ENCODE assay signal across 8 cellular contexts in genomic region chr14:60248697-60249314, GRCh38. TPM values are rescaled to one million over a fixed set of nuclear protein-coding genes. Genes with fewer than 3 reads are reported as not detected.
DNase-seq lines count a peak whose midpoint lies in the region; ATAC-seq and TF ChIP-seq lines count a peak whose summit lies in the region.

Gene PPM1A, plus strand, starts transcription at chr14:60249221. Its CDS starts 33,483 bp downstream, at chr14:60282704.

- H3K9me3 Mint-ChIP-seq in nephron, result no peaks in the 10 kb centered on the region

- H3K27me3 ChIP-seq in H7 (ENCODE audit: control insufficient read depth, insufficient read depth, low read length), result no peaks in the 10 kb centered on the region
- no peaks in the 10 kb centered on the region for H3K27me3 ChIP-seq in Loucy (ENCODE audit: insufficient read depth, low read length, poor library complexity, severe bottlenecking)

- H3K4me3 ChIP-seq in H7 (ENCODE audit: insufficient read depth, low read depth, low read length), result peak within 1 kb of the TSS; percentile 73
- peak within 1 kb of the TSS; percentile 77 for H3K4me3 ChIP-seq in Loucy (ENCODE audit: low read length, poor library complexity, severe bottlenecking)
- peak within 1 kb of the TSS; percentile 77 for H3K4me3 ChIP-seq in fibroblast of the aortic adventitia (ENCODE audit: low read depth, low read length)

- peaks cover 40% of the 10 kb centered on the region for H3K79me2 ChIP-seq in Loucy (ENCODE audit: insufficient read depth, low read length)

- peak; percentile 98 for DNase-seq in ELF-1 (ENCODE audit: low read depth, low spot score)
- peak; percentile 96 for DNase-seq in H7
- DNase-seq in SHP77 (lab: John Stamatoyannopoulos, UW), result peak; percentile 81 to 90
- peak; percentile 95 for DNase-seq in activated effector memory CD4-positive, alpha-beta T cell treated with Interleukin-2 at 50 U/mL for 16 hours
- DNase-seq in fibroblast of the aortic adventitia (ENCODE audit: low read depth), result peak; percentile 95
- peak; percentile 95 for DNase-seq in stimulated activated naive CD8-positive, alpha-beta T cell treated with anti-CD3 and anti-CD28 coated beads, Interleukin-15, Interleukin-2, amounts not matched to agents 100 U/mL and 50 U/mL, for 24 hours

- H3K4me3 Mint-ChIP-seq in nephron, result peak within 1 kb of the TSS; percentile 97

- peaks cover 39% of the 10 kb centered on the region for H4K20me1 ChIP-seq in Loucy (ENCODE audit: insufficient read depth, low read length, poor library complexity, severe bottlenecking)

- H2AFZ ChIP-seq in Loucy (ENCODE audit: low read length), result peak within 1 kb of the TSS; percentile 79

- H3F3A ChIP-seq in Loucy (ENCODE audit: low read depth), result no peaks in the 10 kb centered on the region

- H3K27me3 Mint-ChIP-seq in nephron (ENCODE audit: low read depth), result no peaks in the 10 kb centered on the region

- H3K9me2 ChIP-seq in Loucy (replicated peaks; ENCODE audit: low read depth, low read length), result no peaks in the 10 kb centered on the region

- H3K27ac Mint-ChIP-seq in nephron, result peak within 1 kb of the TSS; percentile 99

- no peak for TF ChIP-seq CTCF in Loucy (conservative IDR thresholded peaks at IDR 0.05; ENCODE audit: low read length)
- TF ChIP-seq CTCF in fibroblast of the aortic adventitia (IDR thresholded peaks at IDR 0.05; ENCODE audit: insufficient read depth, low read length), result no peak
- no peak for TF ChIP-seq CTCF in nephron (IDR thresholded peaks at IDR 0.05; ENCODE audit: unreplicated experiment in 3 of 3)

- peaks cover 7% of the 10 kb centered on the region for H3K36me3 Mint-ChIP-seq in nephron (ENCODE audit: low read depth)

- peaks cover 35% of the 10 kb centered on the region for H3K4me1 ChIP-seq in Loucy (ENCODE audit: insufficient read depth, low read length, poor library complexity, severe bottlenecking)

- H3K4me2 ChIP-seq in Loucy (ENCODE audit: low read depth, low read length, poor library complexity, severe bottlenecking), result peak within 1 kb of the TSS; percentile 91

- H3K36me3 ChIP-seq in H7 (replicated peaks; ENCODE audit: control insufficient read depth, insufficient read depth, low read length) (no peaks in the 10 kb centered on the region), Loucy (ENCODE audit: insufficient read depth, low read length) (no peaks in the 10 kb centered on the region)

- peak within 1 kb of the TSS; percentile 97 for H3K9ac ChIP-seq in Loucy (ENCODE audit: low read depth, low read length, poor library complexity, severe bottlenecking)

- no peaks in the 10 kb centered on the region for H3K9me3 ChIP-seq in Loucy (ENCODE audit: insufficient read depth, low read depth, low read length)

- peaks cover 51% of the 10 kb centered on the region for H3K4me1 Mint-ChIP-seq in nephron

- peak; percentile 81 for ATAC-seq in stimulated activated naive CD8-positive, alpha-beta T cell treated with anti-CD3 and anti-CD28 coated beads, Interleukin-15, Interleukin-2, amounts not matched to agents 100 U/mL and 50 U/mL, for 24 hours

RNA-seq across cellular contexts. Expression of gene PPM1A, which starts in this region (rescaled TPM):
- 16.9 and 21.6 TPM in 2 replicates for total RNA-seq in H7 (2014; rRNA removed; shearing (Covaris generic))
- total RNA-seq in fibroblast of the aortic adventitia (ENCODE audit: low replicate concordance), result 30.9 and 31.0 TPM in 2 replicates

Comparison
In these comparisons a context has a peak if more than half of its experiments do, and no peak if none do; other contexts are left out.
1. Peak in every context shown above with its lines: DNase-seq, ATAC-seq and H3K4me3 ChIP-seq.